16 cellular contexts compared by ENCODE assay signal in genomic region chr3:107222927-107223326, GRCh38.
A peak's percentile ranks its signal among the peaks of the same experiment; 100 is the strongest.
DNase-seq lines count a peak whose midpoint lies in the region; TF ChIP-seq lines count a peak whose summit lies in the region.
"Had no signal": no experiment of that assay in that cellular context is flagged by ENCODE, and none has a peak within 500 bp of the region (broad histone marks: within the 10 kb centered on the region; RNA-seq: fewer than 3 reads in every experiment).

No MANE protein-coding gene starts in this region.

- WGBS in mesenchymal stem cell: 0% methylated on average over 1 of the region's 4 CpGs

- H2BK15ac ChIP-seq in mesenchymal stem cell (ENCODE audit: low read depth, poor library complexity, severe bottlenecking): no peak overlapping the region

- H3K4me1 ChIP-seq in mesenchymal stem cell (ENCODE audit: control insufficient read depth, insufficient read depth, low read depth, low read length): peaks cover 3% of the 10 kb centered on the region
- H3K4me1 ChIP-seq in uterus: no peaks in the 10 kb centered on the region

- H3K79me1 ChIP-seq in mesenchymal stem cell (replicated peaks; ENCODE audit: low read length, poor library complexity, severe bottlenecking): no peaks in the 10 kb centered on the region

- intact Hi-C loops in uterus (cut with DNase I; ENCODE audit: low total_unique reads): no loop called here

- H3K27me3 ChIP-seq in mesenchymal stem cell (ENCODE audit: control insufficient read depth in 1 of 2, insufficient read depth in 1 of 2, low read length in 2 of 2) (no peaks in the 10 kb centered on the region), uterus (no peaks in the 10 kb centered on the region)

- no peak overlapping the region for H2BK5ac ChIP-seq in mesenchymal stem cell (ENCODE audit: low read depth, low read length, poor library complexity, severe bottlenecking)

- H3K36me3 ChIP-seq in mesenchymal stem cell (ENCODE audit: control insufficient read depth in 1 of 2, insufficient read depth in 2 of 2, low read depth in 1 of 2, low read length in 2 of 2): no peaks in the 10 kb centered on the region
- H3K36me3 ChIP-seq in uterus: no peaks in the 10 kb centered on the region

- H3K14ac ChIP-seq in mesenchymal stem cell (ENCODE audit: low read length in 2 of 2): no peak overlapping the region

- peak overlapping the region; percentile 20 for H3K9ac ChIP-seq in mesenchymal stem cell (ENCODE audit: low read length)

- no peak overlapping the region for H2AFZ ChIP-seq in mesenchymal stem cell (ENCODE audit: low read depth, low read length)

- H3K27ac ChIP-seq in mesenchymal stem cell (ENCODE audit: low read length, poor library complexity, severe bottlenecking) (peak overlapping the region; percentile 31), uterus (no peak overlapping the region)
- H3K27ac ChIP-seq: C4-2B, SK-N-MC had no signal

- H3K4me2 ChIP-seq in mesenchymal stem cell (ENCODE audit: low read length, poor library complexity, severe bottlenecking): no peak overlapping the region

- no peak for TF ChIP-seq POLR2A in uterus (IDR thresholded peaks at IDR 0.05)

- H3K4ac ChIP-seq in mesenchymal stem cell (ENCODE audit: low read depth in 1 of 2, low read length in 2 of 2): peak overlapping the region; percentile 75 to 80

- H2AK5ac ChIP-seq in mesenchymal stem cell (ENCODE audit: low read length, severe bottlenecking): no peak overlapping the region

- H3K4me3 ChIP-seq in AG10803 (ENCODE audit: low read length) (no peak overlapping the region), choroid plexus epithelial cell (ENCODE audit: low read depth, low read length) (no peak overlapping the region), mesenchymal stem cell (ENCODE audit: insufficient read depth in 1 of 2, low read depth in 1 of 2, low read length in 2 of 2) (no peak overlapping the region), uterus (no peak overlapping the region)
- H3K4me3 ChIP-seq: SK-N-MC had no signal

- DNase-seq in AG10803 (ENCODE audit: low read depth): peak; percentile 90
- DNase-seq in HT1080 (ENCODE audit: low read depth): peak; percentile 21
- DNase-seq in choroid plexus epithelial cell (ENCODE audit: low read depth): peak; percentile 80
- peak; percentile 96 for DNase-seq in mesenchymal stem cell
- no peak for DNase-seq in amygdala (lab: John Stamatoyannopoulos, UW)
- DNase-seq in cerebellar nuclear complex (lab: John Stamatoyannopoulos, UW): no peak
- DNase-seq in uterus: no peak
- no peak for DNase-seq in NCI-H1694 treated with DMSO at 0.1 percent for 48 hours (lab: John Stamatoyannopoulos, UW)
- DNase-seq: activated CD8-positive, alpha-beta T cell treated with anti-CD3 and anti-CD28 coated beads for 36 hours; activated T-cell treated with anti-CD3 and anti-CD28 coated beads, Interleukin-2, amount 50 U/mL, for 72 hours; mammary epithelial cell; NCI-H187 treated with DMSO at 0.1 percent for 48 hours; NCI-H510A; nephron progenitor cell had no signal

- no peak overlapping the region for H2BK12ac ChIP-seq in mesenchymal stem cell (ENCODE audit: low read length in 2 of 2)

- H4K8ac ChIP-seq in mesenchymal stem cell (ENCODE audit: low read length): no peak overlapping the region

- H4K91ac ChIP-seq in mesenchymal stem cell (ENCODE audit: low read length): no peak overlapping the region

- H3K9me3 ChIP-seq in mesenchymal stem cell (ENCODE audit: control insufficient read depth, low read length) (no peaks in the 10 kb centered on the region), uterus (no peaks in the 10 kb centered on the region)

- H3K23ac ChIP-seq in mesenchymal stem cell (ENCODE audit: low read length in 2 of 2): no peak overlapping the region

- H3K18ac ChIP-seq in mesenchymal stem cell (ENCODE audit: low read depth in 1 of 2, low read length in 2 of 2): peak overlapping the region in 1 of 2 experiments; percentile 67

- no peak for TF ChIP-seq CTCF in AG10803 (conservative IDR thresholded peaks at IDR 0.05; ENCODE audit: low read length)
- no peak for TF ChIP-seq CTCF in choroid plexus epithelial cell (conservative IDR thresholded peaks at IDR 0.05; ENCODE audit: low read depth, low read length)
- TF ChIP-seq CTCF in uterus (IDR thresholded peaks at IDR 0.05): no peak

- no peak overlapping the region for H2BK120ac ChIP-seq in mesenchymal stem cell (ENCODE audit: low read depth, low read length)

Comparison
In these comparisons a context has a peak if more than half of its experiments do, and no peak if none do; other contexts are left out.
1. DNase-seq: peak in AG10803 (single experiment), HT1080 (single experiment), choroid plexus epithelial cell (single experiment) and mesenchymal stem cell (single experiment); none in amygdala (0 of 56), cerebellar nuclear complex (0 of 2), uterus (0 of 2) and NCI-H1694 treated with DMSO at 0.1 percent for 48 hours (single experiment).